15 cellular contexts compared by ENCODE assay signal in the genomic region with DNA sequence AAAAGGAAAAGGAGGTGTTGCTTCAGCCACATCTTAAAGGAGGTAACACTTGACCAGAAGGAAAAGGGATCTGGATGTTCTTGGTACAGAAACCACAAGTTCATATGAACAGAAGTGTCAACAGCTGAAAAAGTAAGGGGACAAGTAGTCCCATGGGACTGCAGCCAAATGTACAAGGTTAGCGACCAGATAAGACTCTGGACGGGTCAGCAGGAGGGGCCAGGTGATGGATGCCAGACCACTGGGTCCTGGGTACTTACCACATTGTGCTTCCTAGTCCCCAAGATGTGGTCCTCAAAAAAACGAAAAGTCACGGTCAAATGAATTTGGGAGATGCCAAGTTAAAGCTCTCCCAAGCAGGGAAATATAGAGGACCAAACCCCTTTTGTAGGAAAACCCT. TPM values are rescaled to one million over a fixed set of nuclear protein-coding genes. Genes with fewer than 3 reads are reported as not detected.
"Had no signal": no experiment of that assay in that cellular context is flagged by ENCODE, and none has a peak within 500 bp of the region (broad histone marks: within the 10 kb centered on the region; RNA-seq: fewer than 3 reads in every experiment).

No MANE protein-coding gene starts in this region.

- H3K4me3 Mint-ChIP-seq: activated CD4-positive, alpha-beta T cell treated with anti-CD3 and anti-CD28 coated beads, Interleukin-2, amount 10 ng/mL, durations not matched to agents 7 days and 5 days; nephron progenitor cell; stimulated activated memory B cell treated with anti-CD40 and anti-IgM and Interleukin-4, amounts not matched to agents 10 μg/mL and 1 μg/mL and 100 μg/mL, for 72 hours had no signal

- DNase-seq: activated CD4-positive, alpha-beta T cell treated with anti-CD3 and anti-CD28 coated beads, Interleukin-2, amount 10 ng/mL, durations not matched to agents 7 days and 5 days; activated CD4-positive, CD25-positive, alpha-beta regulatory T cell; activated effector memory CD4-positive, alpha-beta T cell treated with anti-CD3 and anti-CD28 coated beads, Interleukin-2, amount 50 U/mL, for 16 hours; aorta; dorsolateral prefrontal cortex; hypothalamus; nephron progenitor cell; stimulated activated CD4-positive, alpha-beta T cell treated with anti-CD3 and anti-CD28 coated beads, Interleukin-12 subunit alpha, Interleukin-12 subunit beta, amount 100 ng/mL, for 4 hours; substantia nigra; trophoblast cell had no signal

- H3K27me3 ChIP-seq: dorsolateral prefrontal cortex, gastroesophageal sphincter had no signal

- ATAC-seq: gastroesophageal sphincter; stimulated activated memory B cell treated with anti-CD40 and anti-IgM and Interleukin-4, amounts not matched to agents 10 μg/mL and 1 μg/mL and 100 μg/mL, for 72 hours had no signal

- H3K27me3 Mint-ChIP-seq: activated CD4-positive, alpha-beta T cell treated with anti-CD3 and anti-CD28 coated beads, Interleukin-2, amount 10 ng/mL, durations not matched to agents 7 days and 5 days; stimulated activated memory B cell treated with anti-CD40 and anti-IgM and Interleukin-4, amounts not matched to agents 10 μg/mL and 1 μg/mL and 100 μg/mL, for 72 hours had no signal

- H3K27ac ChIP-seq: gastroesophageal sphincter, SK-N-MC had no signal

- H3K4me3 ChIP-seq: dorsolateral prefrontal cortex, gastroesophageal sphincter, SK-N-MC had no signal

- H3K4me1 ChIP-seq: gastroesophageal sphincter had no signal

- H3K4me1 Mint-ChIP-seq: activated CD4-positive, alpha-beta T cell treated with anti-CD3 and anti-CD28 coated beads, Interleukin-2, amount 10 ng/mL, durations not matched to agents 7 days and 5 days; stimulated activated memory B cell treated with anti-CD40 and anti-IgM and Interleukin-4, amounts not matched to agents 10 μg/mL and 1 μg/mL and 100 μg/mL, for 72 hours had no signal

- H3K27ac Mint-ChIP-seq: nephron progenitor cell; stimulated activated memory B cell treated with anti-CD40 and anti-IgM and Interleukin-4, amounts not matched to agents 10 μg/mL and 1 μg/mL and 100 μg/mL, for 72 hours had no signal

- H3K9me3 ChIP-seq: gastroesophageal sphincter had no signal

- H3K9me3 Mint-ChIP-seq: activated CD4-positive, alpha-beta T cell treated with anti-CD3 and anti-CD28 coated beads, Interleukin-2, amount 10 ng/mL, durations not matched to agents 7 days and 5 days; nephron progenitor cell; stimulated activated memory B cell treated with anti-CD40 and anti-IgM and Interleukin-4, amounts not matched to agents 10 μg/mL and 1 μg/mL and 100 μg/mL, for 72 hours had no signal

RNA-seq across cellular contexts. Expression of a gene that starts 16.6 kb away (rescaled TPM):
- total RNA-seq: activated CD4-positive, alpha-beta T cell treated with anti-CD3 and anti-CD28 coated beads, Interleukin-2, amount 10 ng/mL, durations not matched to agents 7 days and 5 days; aorta; bronchial epithelial cell had no signal
- polyA plus RNA-seq: aorta, esophagus had no signal
